ENCODE assay signal across 23 cellular contexts in genomic region chr14:65981192-65981843, GRCh38.
DNase-seq lines count a peak whose midpoint lies in the region; ATAC-seq, FAIRE-seq and TF ChIP-seq lines count a peak whose summit lies in the region.
"Had no signal": no experiment of that assay in that cellular context is flagged by ENCODE, and none has a peak within 500 bp of the region (broad histone marks: within the 10 kb centered on the region; RNA-seq: fewer than 3 reads in every experiment).

No MANE protein-coding gene starts in this region.

- H3K27ac Mint-ChIP-seq in astrocyte (ENCODE audit: unreplicated experiment) = peak overlapping the region; percentile 19
- no peak overlapping the region for H3K27ac Mint-ChIP-seq in activated naive CD8-positive, alpha-beta T cell treated with anti-CD3 and anti-CD28 coated beads for 36 hours

- no peak for FAIRE-seq in astrocyte (lab: Jason Lieb, UNC)
- FAIRE-seq: RCC 7860 had no signal

- peaks cover 2% of the 10 kb centered on the region for H3K27me3 Mint-ChIP-seq in astrocyte (ENCODE audit: low read depth, unreplicated experiment)
- H3K27me3 Mint-ChIP-seq in activated naive CD8-positive, alpha-beta T cell treated with anti-CD3 and anti-CD28 coated beads for 36 hours = no peaks in the 10 kb centered on the region

- TF ChIP-seq CTCF in astrocyte (IDR thresholded peaks at IDR 0.05; ENCODE audit: insufficient read depth, low read depth, low read length) (no peak), left ventricle myocardium inferior (IDR thresholded peaks at IDR 0.05; ENCODE audit: borderline replicate concordance) (no peak)

- H3K27ac ChIP-seq in astrocyte (ENCODE audit: low read depth, low read length) = no peak overlapping the region
- H3K27ac ChIP-seq in left ventricle myocardium inferior (replicated peaks) = peak overlapping the region; percentile 28
- H3K27ac ChIP-seq: GM23248 had no signal

- no peaks in the 10 kb centered on the region for H3K27me3 ChIP-seq in astrocyte (ENCODE audit: insufficient read depth, low read length)
- H3K27me3 ChIP-seq in left ventricle myocardium inferior (ENCODE audit: low read depth) = peaks cover under 1% of the 10 kb centered on the region

- H3K4me1 ChIP-seq in astrocyte (ENCODE audit: insufficient read depth, low read length) (peaks cover 9% of the 10 kb centered on the region), left ventricle myocardium inferior (peaks cover 8% of the 10 kb centered on the region)

- intact Hi-C loops in left ventricle myocardium inferior (cut with micrococcal nuclease) = no loop called here

- H3K9ac ChIP-seq in astrocyte (ENCODE audit: low read length) = no peak overlapping the region
- H3K9ac ChIP-seq: GM23248, SK-N-SH had no signal

- H3K36me3 ChIP-seq in astrocyte (ENCODE audit: insufficient read depth, low read length) (no peaks in the 10 kb centered on the region), left ventricle myocardium inferior (no peaks in the 10 kb centered on the region)

- no peak overlapping the region for H2AFZ ChIP-seq in astrocyte (ENCODE audit: low read depth, low read length)
- H2AFZ ChIP-seq: GM23248 had no signal

- no peak overlapping the region for H3K4me3 ChIP-seq in astrocyte (ENCODE audit: insufficient read depth, low read depth, low read length)
- H3K4me3 ChIP-seq in left ventricle myocardium inferior = no peak overlapping the region
- H3K4me3 ChIP-seq: GM23248 had no signal

- DNase-seq in COR-L47 (lab: John Stamatoyannopoulos, UW) (peak; percentile 9), NCI-H1092 (lab: John Stamatoyannopoulos, UW) (peak; percentile 59), astrocyte (ENCODE audit: low read depth) (no peak), left ventricle myocardium inferior (peak; percentile 20), DMS79 treated with DMSO at 0.1 percent for 48 hours (lab: John Stamatoyannopoulos, UW) (no peak), AML-193 (lab: John Stamatoyannopoulos, UW) (no peak)
- DNase-seq in activated naive CD8-positive, alpha-beta T cell treated with anti-CD3 and anti-CD28 coated beads for 36 hours = no peak
- DNase-seq: C1 segment of cervical spinal cord; CD8-positive, alpha-beta memory T cell; DMS 273 treated with DMSO at 0.1 percent for 48 hours; GDM1; GM23248; HCEC 1CT; MM.1S; NCI-H1105; NCI-H1694; NCI-H2081 treated with DMSO at 0.1 percent for 48 hours; NCI-H524; NK-92 treated with Interleukin-12 subunit alpha and Interleukin-12 subunit beta, amount 100 ng/mL, for 24 hours; SHP77 treated with DMSO at 0.1 percent for 48 hours; SK-N-SH had no signal

- peaks cover 5% of the 10 kb centered on the region for H3K4me1 Mint-ChIP-seq in astrocyte (ENCODE audit: low read depth, unreplicated experiment)
- H3K4me1 Mint-ChIP-seq in activated naive CD8-positive, alpha-beta T cell treated with anti-CD3 and anti-CD28 coated beads for 36 hours = no peaks in the 10 kb centered on the region

- no peak overlapping the region for H3K4me2 ChIP-seq in astrocyte (ENCODE audit: low read length)
- H3K4me2 ChIP-seq: SK-N-SH had no signal

- H3K79me2 ChIP-seq in astrocyte (ENCODE audit: insufficient read depth, low read length) = no peaks in the 10 kb centered on the region

- no peaks in the 10 kb centered on the region for H4K20me1 ChIP-seq in astrocyte (ENCODE audit: insufficient read depth, low read length)

- H3K9me3 Mint-ChIP-seq in astrocyte (ENCODE audit: unreplicated experiment) = peaks cover 8% of the 10 kb centered on the region
- peaks cover 8% of the 10 kb centered on the region for H3K9me3 Mint-ChIP-seq in activated naive CD8-positive, alpha-beta T cell treated with anti-CD3 and anti-CD28 coated beads for 36 hours

- peaks cover 6% of the 10 kb centered on the region for H3K36me3 Mint-ChIP-seq in astrocyte (ENCODE audit: low read depth, unreplicated experiment)
- no peaks in the 10 kb centered on the region for H3K36me3 Mint-ChIP-seq in activated naive CD8-positive, alpha-beta T cell treated with anti-CD3 and anti-CD28 coated beads for 36 hours

- H3K9me3 ChIP-seq in astrocyte (ENCODE audit: insufficient read depth, low read depth, low read length) (no peaks in the 10 kb centered on the region), left ventricle myocardium inferior (replicated peaks) (peaks cover 11% of the 10 kb centered on the region)
- H3K9me3 ChIP-seq: SK-N-SH had no signal

- ATAC-seq in HG03342 (IDR thresholded peaks at IDR 0.05; ENCODE audit: unreplicated experiment) = no peak

- H3K4me3 Mint-ChIP-seq in astrocyte (ENCODE audit: unreplicated experiment) = no peak overlapping the region
- H3K4me3 Mint-ChIP-seq in activated naive CD8-positive, alpha-beta T cell treated with anti-CD3 and anti-CD28 coated beads for 36 hours = no peak overlapping the region
- H3K4me3 Mint-ChIP-seq: CD8-positive, alpha-beta memory T cell had no signal

Comparison
In these comparisons a context has a peak if more than half of its experiments do, and no peak if none do; other contexts are left out.
1. DNase-seq: peak in COR-L47 (single experiment), NCI-H1092 (single experiment) and left ventricle myocardium inferior (single experiment); none in astrocyte (single experiment), DMS79 treated with DMSO at 0.1 percent for 48 hours (single experiment), activated naive CD8-positive, alpha-beta T cell treated with anti-CD3 and anti-CD28 coated beads for 36 hours (single experiment) and AML-193 (0 of 2).